15 cellular contexts compared by ENCODE assay signal in the genomic region with DNA sequence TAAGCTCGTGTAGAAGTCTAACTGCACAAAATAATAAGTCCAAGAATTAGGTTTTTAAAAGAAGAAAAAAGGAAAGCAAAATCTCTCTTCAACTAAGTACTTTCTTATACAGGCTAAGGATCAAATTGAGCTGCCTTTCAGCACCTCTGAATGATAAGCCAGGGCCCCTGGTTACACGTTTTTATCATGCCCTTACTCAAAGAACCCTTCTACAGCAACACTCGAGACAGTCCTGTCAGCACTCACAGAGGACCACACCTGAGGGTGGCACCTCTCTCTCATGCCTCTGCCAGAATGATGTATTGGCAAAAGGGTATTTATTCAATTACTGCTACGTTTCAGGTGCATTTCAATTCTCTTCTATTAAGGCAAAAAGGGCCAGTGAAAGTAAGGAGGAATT.
"Had no signal": no experiment of that assay in that cellular context is flagged by ENCODE, and none has a peak within 500 bp of the region (broad histone marks: within the 10 kb centered on the region; RNA-seq: fewer than 3 reads in every experiment).

No MANE protein-coding gene starts in this region.

- H3K27ac ChIP-seq: neural progenitor cell, parathyroid adenoma had no signal

- H3K79me2 ChIP-seq: parathyroid adenoma had no signal

- DNase-seq: activated CD4-positive, alpha-beta T cell treated with anti-CD3 and anti-CD28 coated beads for 4 hours; activated CD8-positive, alpha-beta memory T cell treated with anti-CD3 and anti-CD28 coated beads, Interleukin-2, amount 50 U/mL, for 4 hours; activated CD8-positive, alpha-beta T cell treated with anti-CD3 and anti-CD28 coated beads, Interleukin-2, amount 10 ng/mL, durations not matched to agents 7 days and 5 days; activated naive CD8-positive, alpha-beta T cell treated with anti-CD3 and anti-CD28 coated beads for 36 hours; aorta; erythroblast; heart right ventricle; T-helper 2 cell had no signal

- H3K9me3 ChIP-seq: gastroesophageal sphincter, heart right ventricle had no signal

- H3K4me1 Mint-ChIP-seq: activated naive CD8-positive, alpha-beta T cell treated with anti-CD3 and anti-CD28 coated beads for 36 hours; stimulated activated effector memory CD8-positive, alpha-beta T cell treated with anti-CD3 and anti-CD28 coated beads, Interleukin-12 subunit alpha, Interleukin-12 subunit beta, amount 100 ng/mL, for 72 hours had no signal

- H3K4me2 ChIP-seq: neural progenitor cell had no signal

- H3K4me1 ChIP-seq: neural progenitor cell, parathyroid adenoma had no signal

- H3K27ac Mint-ChIP-seq: activated CD8-positive, alpha-beta T cell treated with anti-CD3 and anti-CD28 coated beads, Interleukin-2, amount 10 ng/mL, durations not matched to agents 7 days and 5 days; activated naive CD8-positive, alpha-beta T cell treated with anti-CD3 and anti-CD28 coated beads for 36 hours; dendritic cell treated with granulocyte-macrophage colony-stimulating factor and Interleukin-4, amounts not matched to agents 40 ng/mL and 50 ng/mL, for 4 days; neural progenitor cell; stimulated activated effector memory CD8-positive, alpha-beta T cell treated with anti-CD3 and anti-CD28 coated beads, Interleukin-12 subunit alpha, Interleukin-12 subunit beta, amount 100 ng/mL, for 72 hours had no signal

- H3K27me3 Mint-ChIP-seq: dendritic cell treated with granulocyte-macrophage colony-stimulating factor and Interleukin-4, amounts not matched to agents 40 ng/mL and 50 ng/mL, for 4 days had no signal

- H2AFZ ChIP-seq: neural progenitor cell, parathyroid adenoma had no signal

- H3K36me3 Mint-ChIP-seq: activated naive CD8-positive, alpha-beta T cell treated with anti-CD3 and anti-CD28 coated beads for 36 hours; neural progenitor cell; stimulated activated effector memory CD8-positive, alpha-beta T cell treated with anti-CD3 and anti-CD28 coated beads, Interleukin-12 subunit alpha, Interleukin-12 subunit beta, amount 100 ng/mL, for 72 hours had no signal

- ATAC-seq: activated CD8-positive, alpha-beta T cell treated with anti-CD3 and anti-CD28 coated beads, Interleukin-2, amount 10 ng/mL, durations not matched to agents 7 days and 5 days; gastroesophageal sphincter; heart right ventricle; stimulated activated effector memory CD8-positive, alpha-beta T cell treated with anti-CD3 and anti-CD28 coated beads, Interleukin-12 subunit alpha, Interleukin-12 subunit beta, amount 100 ng/mL, for 72 hours had no signal

- H3K4me3 Mint-ChIP-seq: activated CD8-positive, alpha-beta T cell treated with anti-CD3 and anti-CD28 coated beads, Interleukin-2, amount 10 ng/mL, durations not matched to agents 7 days and 5 days; activated naive CD8-positive, alpha-beta T cell treated with anti-CD3 and anti-CD28 coated beads for 36 hours; dendritic cell treated with granulocyte-macrophage colony-stimulating factor and Interleukin-4, amounts not matched to agents 40 ng/mL and 50 ng/mL, for 4 days; neural progenitor cell; stimulated activated effector memory CD8-positive, alpha-beta T cell treated with anti-CD3 and anti-CD28 coated beads, Interleukin-12 subunit alpha, Interleukin-12 subunit beta, amount 100 ng/mL, for 72 hours had no signal

- H3K27me3 ChIP-seq: gastroesophageal sphincter, neural progenitor cell had no signal

- FAIRE-seq: bronchial epithelial cell, urothelium cell line had no signal

- H3K4me3 ChIP-seq: gastroesophageal sphincter, heart right ventricle, neural progenitor cell had no signal

- H3K9me3 Mint-ChIP-seq: activated naive CD8-positive, alpha-beta T cell treated with anti-CD3 and anti-CD28 coated beads for 36 hours; dendritic cell treated with granulocyte-macrophage colony-stimulating factor and Interleukin-4, amounts not matched to agents 40 ng/mL and 50 ng/mL, for 4 days; neural progenitor cell; stimulated activated effector memory CD8-positive, alpha-beta T cell treated with anti-CD3 and anti-CD28 coated beads, Interleukin-12 subunit alpha, Interleukin-12 subunit beta, amount 100 ng/mL, for 72 hours had no signal

- H3K36me3 ChIP-seq: gastroesophageal sphincter, heart right ventricle, neural progenitor cell had no signal

- H3K9ac ChIP-seq: neural progenitor cell, parathyroid adenoma had no signal
